Comparison of ENCODE assay signal across 17 cellular contexts in genomic region chr22:21048448-21048847, GRCh38. TPM values are rescaled to one million over a fixed set of nuclear protein-coding genes. Genes with fewer than 3 reads are reported as not detected.
"Had no signal": no experiment of that assay in that cellular context is flagged by ENCODE, and none has a peak within 500 bp of the region (broad histone marks: within the 10 kb centered on the region; RNA-seq: fewer than 3 reads in every experiment).

No MANE protein-coding gene starts in this region.

RNA-seq across cellular contexts. Expression of gene LRRC74B, which starts 2.7 kb away (rescaled TPM):
- total RNA-seq: natural killer cell treated with Interleukin-12 subunit alpha and Interleukin-12 subunit beta and Interleukin-15 and Interleukin-18, amount 100 ng/mL, for 72 hours; neural crest cell; occipital lobe; osteocyte; pancreas; posterior vena cava; pulmonary artery endothelial cell; right atrium auricular region; sciatic nerve; smooth muscle cell; stomach; subcutaneous adipose tissue; temporal lobe; thoracic aorta; thyroid gland; ureter had no signal
- polyA plus RNA-seq: naive thymus-derived CD8-positive, alpha-beta T cell; smooth muscle cell; stomach had no signal

RNA-seq across cellular contexts. Expression of gene SLC7A4, which starts 16.1 kb away (rescaled TPM):
- total RNA-seq: natural killer cell treated with Interleukin-12 subunit alpha and Interleukin-12 subunit beta and Interleukin-15 and Interleukin-18, amount 100 ng/mL, for 72 hours; osteocyte; pulmonary artery endothelial cell had no signal

RNA-seq across cellular contexts. Expression of gene P2RX6, which starts 33.5 kb away (rescaled TPM):
- total RNA-seq: natural killer cell treated with Interleukin-12 subunit alpha and Interleukin-12 subunit beta and Interleukin-15 and Interleukin-18, amount 100 ng/mL, for 72 hours; occipital lobe had no signal
